28 cellular contexts compared by ENCODE assay signal in genomic region chr19:56084835-56085536, GRCh38. TPM values are rescaled to one million over a fixed set of nuclear protein-coding genes. Genes with fewer than 3 reads are reported as not detected.
A peak's percentile ranks its signal among the peaks of the same experiment; 100 is the strongest.
DNase-seq lines count a peak whose midpoint lies in the region; ATAC-seq, FAIRE-seq and TF ChIP-seq lines count a peak whose summit lies in the region.
"Had no signal": no experiment of that assay in that cellular context is flagged by ENCODE, and none has a peak within 500 bp of the region (broad histone marks: within the 10 kb centered on the region; RNA-seq: fewer than 3 reads in every experiment).

No MANE protein-coding gene starts in this region.

- no peaks in the 10 kb centered on the region for H3K9me3 Mint-ChIP-seq in Calu3 (ENCODE audit: low read depth, unreplicated experiment)
- H3K9me3 Mint-ChIP-seq: activated B cell treated with CpG ODN at 0.5 μM for 24 hours; activated CD4-positive, alpha-beta T cell treated with anti-CD3 and anti-CD28 coated beads, Interleukin-2, amount 10 ng/mL, durations not matched to agents 7 days and 5 days; T-cell had no signal

- H2BK15ac ChIP-seq in neuronal stem cell (ENCODE audit: low read length) (no peak overlapping the region), mesendoderm (replicated peaks; ENCODE audit: low read depth) (no peak overlapping the region)

- no peak overlapping the region for H4K5ac ChIP-seq in mesendoderm (ENCODE audit: low read length)

- in situ Hi-C loops in GM12878 (cut with MboI): loop anchor here (5.0 kb wide), 1 partner anchor 232 kb away; no protein-coding TSS in a partner anchor

- TF ChIP-seq EP300 in GM12878 (IDR thresholded peaks at IDR 0.05; ENCODE audit: borderline replicate concordance in 1 of 2, control insufficient read depth in 1 of 2, low read depth in 2 of 2, low read length in 2 of 2): no peak

- H3K56ac ChIP-seq in mesendoderm (ENCODE audit: low read length): no peak overlapping the region

- FAIRE-seq in GM12878 (lab: Jason Lieb, UNC): no peak
- FAIRE-seq: colon had no signal

- no peak overlapping the region for H2AK5ac ChIP-seq in neuronal stem cell (ENCODE audit: low read depth, low read length)
- no peak overlapping the region for H2AK5ac ChIP-seq in mesendoderm (ENCODE audit: low read length)

- no peak for TF ChIP-seq CTCF in Calu3 (IDR thresholded peaks at IDR 0.05; ENCODE audit: unreplicated experiment)
- no peak for TF ChIP-seq CTCF in GM12878 (IDR thresholded peaks at IDR 0.05 in 2 of 3, conservative IDR thresholded peaks at IDR 0.05 in 1 of 3; ENCODE audit: control insufficient read depth in 2 of 3, extremely low read depth in 1 of 3, insufficient read depth in 1 of 3, low read depth in 3 of 3, low read length in 3 of 3)

- no peak overlapping the region for H3K18ac ChIP-seq in neuronal stem cell (ENCODE audit: low read length)
- H3K18ac ChIP-seq in mesendoderm (ENCODE audit: low read length): no peak overlapping the region

- H3K14ac ChIP-seq in neuronal stem cell (ENCODE audit: low read length): no peak overlapping the region

- H3K4me3 ChIP-seq in H7 (ENCODE audit: insufficient read depth, low read depth, low read length) (no peak overlapping the region), GM12878 (no peak overlapping the region), neuronal stem cell (ENCODE audit: low read length in 2 of 2) (no peak overlapping the region), mesendoderm (ENCODE audit: low read length) (no peak overlapping the region)
- H3K4me3 ChIP-seq: ascending aorta, SJSA1, tibial artery had no signal

- H3K27ac Mint-ChIP-seq in Calu3 (ENCODE audit: unreplicated experiment): peak overlapping the region; percentile 46
- H3K27ac Mint-ChIP-seq: activated B cell treated with CpG ODN at 0.5 μM for 24 hours; activated CD4-positive, alpha-beta T cell treated with anti-CD3 and anti-CD28 coated beads, Interleukin-2, amount 10 ng/mL, durations not matched to agents 7 days and 5 days; T-cell had no signal

- no peak for DNase-seq in Calu3
- peak; percentile 52 for DNase-seq in H7
- no peak for DNase-seq in GM12878 (ENCODE audit: low read depth, low spot score)
- DNase-seq in neuronal stem cell (ENCODE audit: low spot score): no peak
- DNase-seq in germinal center (ENCODE audit: low spot score): no peak
- no peak for DNase-seq in mesendoderm
- DNase-seq: activated B cell treated with CpG ODN at 0.5 μM for 24 hours; activated CD4-positive, alpha-beta T cell treated with anti-CD3 and anti-CD28 coated beads, Interleukin-2, amount 10 ng/mL, durations not matched to agents 7 days and 5 days; activated gamma-delta T cell; C1 segment of cervical spinal cord; COR-L47; DMS79 treated with DMSO at 0.1 percent for 48 hours; effector CD4-positive, alpha-beta T cell; GDM1; left colon; MV-4-11; NCI-H1436 treated with DMSO at 0.1 percent for 48 hours; NCI-H2081 treated with DMSO at 0.1 percent for 48 hours; NCI-H774; right cardiac atrium; RPMI8226; T-cell; tibial artery had no signal

- H3K4ac ChIP-seq in neuronal stem cell (ENCODE audit: low read length) (no peak overlapping the region), mesendoderm (ENCODE audit: low read depth, low read length) (no peak overlapping the region)

- H2BK5ac ChIP-seq in neuronal stem cell (ENCODE audit: low read length) (peak overlapping the region; percentile 16), mesendoderm (ENCODE audit: low read length) (no peak overlapping the region)

- H4K8ac ChIP-seq in neuronal stem cell (ENCODE audit: low read depth, low read length) (no peak overlapping the region), mesendoderm (ENCODE audit: low read depth, low read length) (no peak overlapping the region)

- POLR2A ChIA-PET in GM12878 (lab: Charles Lee): no interaction called here

- no peak overlapping the region for H2AFZ ChIP-seq in GM12878 (ENCODE audit: control insufficient read depth, low read depth, low read length)
- H2AFZ ChIP-seq in neuronal stem cell (ENCODE audit: low read length): no peak overlapping the region
- H2AFZ ChIP-seq: parathyroid adenoma had no signal

- peaks cover 5% of the 10 kb centered on the region for H3K79me1 ChIP-seq in neuronal stem cell (ENCODE audit: low read depth, low read length)
- peaks cover 9% of the 10 kb centered on the region for H3K79me1 ChIP-seq in mesendoderm (ENCODE audit: low read length)

- WGBS in GM12878 (ENCODE audit: insufficient coverage, insufficient replicate concordance, low lambda C conversion rate, missing lambda C conversion rate): 89% methylated on average over 18 of the region's 18 CpGs
- WGBS in neuronal stem cell (ENCODE audit: extremely low coverage in 2 of 2, insufficient read length in 2 of 2, insufficient replicate concordance in 1 of 2), 2 donors: no CpG with 5 or more reads among the region's 18 CpGs
- WGBS in mesendoderm (ENCODE audit: extremely low coverage, insufficient coverage, low lambda C conversion rate): no CpG with 5 or more reads among the region's 18 CpGs

- H3K36me3 ChIP-seq in H7 (replicated peaks; ENCODE audit: control insufficient read depth, insufficient read depth, low read length) (no peaks in the 10 kb centered on the region; the same call in 1 of the 2 replicates), GM12878 (ENCODE audit: control insufficient read depth in 2 of 2, insufficient read depth in 2 of 2, low read length in 1 of 2) (peaks cover 0 to 12% of the 10 kb centered on the region in 2 experiments; a peak in 3 of 4 replicates), neuronal stem cell (replicated peaks in 1 of 2; ENCODE audit: control insufficient read depth in 2 of 2, insufficient read depth in 2 of 2, low read length in 2 of 2) (peaks cover 8 to 31% of the 10 kb centered on the region in 2 donors), mesendoderm (ENCODE audit: control insufficient read depth, insufficient read depth, low read length) (peaks cover 2% of the 10 kb centered on the region)

- intact Hi-C loops in Calu3 (cut with micrococcal nuclease; ENCODE audit: unreplicated experiment) (no loop called here), GM12878 (cut with micrococcal nuclease; ENCODE audit: unreplicated experiment) (no loop called here)

- peaks cover 5% of the 10 kb centered on the region; the same call in 1 of the 2 replicates for H3K4me1 ChIP-seq in GM12878 (ENCODE audit: control insufficient read depth, insufficient read depth, low read length)
- peaks cover 7 to 12% of the 10 kb centered on the region in 2 donors for H3K4me1 ChIP-seq in neuronal stem cell (ENCODE audit: control insufficient read depth in 2 of 2, insufficient read depth in 1 of 2, low read depth in 1 of 2, low read length in 2 of 2)
- peaks cover 3% of the 10 kb centered on the region for H3K4me1 ChIP-seq in mesendoderm (ENCODE audit: control insufficient read depth, low read depth, low read length)
- H3K4me1 ChIP-seq: parathyroid adenoma had no signal

- H3K9me3 ChIP-seq in GM12878 (replicated peaks; ENCODE audit: control insufficient read depth, insufficient read depth, low read length) (no peaks in the 10 kb centered on the region), neuronal stem cell (replicated peaks in 1 of 2; ENCODE audit: control insufficient read depth in 2 of 2, insufficient read depth in 1 of 2, low read depth in 1 of 2, low read length in 2 of 2) (no peaks in the 10 kb centered on the region)
- H3K9me3 ChIP-seq: ascending aorta, SJSA1, tibial artery had no signal

- no peak overlapping the region for H3K4me3 Mint-ChIP-seq in Calu3 (ENCODE audit: low read depth, unreplicated experiment)
- H3K4me3 Mint-ChIP-seq: activated B cell treated with CpG ODN at 0.5 μM for 24 hours; activated CD4-positive, alpha-beta T cell treated with anti-CD3 and anti-CD28 coated beads, Interleukin-2, amount 10 ng/mL, durations not matched to agents 7 days and 5 days; T-cell had no signal

- H3K27me3 ChIP-seq in H7 (ENCODE audit: control insufficient read depth, insufficient read depth, low read length) (no peaks in the 10 kb centered on the region), GM12878 (replicated peaks in 1 of 2; ENCODE audit: control insufficient read depth in 2 of 2, insufficient read depth in 2 of 2, low read length in 1 of 2) (no peaks in the 10 kb centered on the region), neuronal stem cell (ENCODE audit: control insufficient read depth in 3 of 3, insufficient read depth in 3 of 3, low read depth in 1 of 3, low read length in 3 of 3) (no peaks in the 10 kb centered on the region), mesendoderm (ENCODE audit: insufficient read depth, low read length, poor library complexity) (no peaks in the 10 kb centered on the region)
- H3K27me3 ChIP-seq: ascending aorta, SJSA1 had no signal

- H3K79me2 ChIP-seq in GM12878 (ENCODE audit: control insufficient read depth, insufficient read depth, low read length) (no peaks in the 10 kb centered on the region), mesendoderm (ENCODE audit: control insufficient read depth, insufficient read depth, low read length) (peaks cover under 1% of the 10 kb centered on the region)

- H3K27ac ChIP-seq in GM12878 (ENCODE audit: control insufficient read depth, insufficient read depth) (no peak overlapping the region), neuronal stem cell (replicated peaks; ENCODE audit: low read length) (peak overlapping the region; percentile 9), mesendoderm (ENCODE audit: low read depth, low read length) (no peak overlapping the region)
- H3K27ac ChIP-seq: ascending aorta, parathyroid adenoma, SJSA1, tibial artery had no signal

- no peaks in the 10 kb centered on the region for H4K20me1 ChIP-seq in GM12878 (ENCODE audit: control insufficient read depth, insufficient read depth)

- H3K4me2 ChIP-seq in GM12878 (ENCODE audit: control insufficient read depth, insufficient read depth): no peak overlapping the region
- H3K4me2 ChIP-seq in neuronal stem cell (ENCODE audit: insufficient read depth, low read length, poor library complexity, severe bottlenecking): no peak overlapping the region
- no peak overlapping the region for H3K4me2 ChIP-seq in mesendoderm (ENCODE audit: low read length)

- H2BK120ac ChIP-seq in neuronal stem cell (ENCODE audit: low read depth, low read length) (no peak overlapping the region), mesendoderm (ENCODE audit: low read depth, low read length) (no peak overlapping the region)

- ATAC-seq in GM12878 (no peak), GM19324 (IDR thresholded peaks at IDR 0.05; ENCODE audit: low FRiP score, unreplicated experiment) (no peak)
- ATAC-seq: right cardiac atrium, T-cell had no signal

- H3K9ac ChIP-seq in GM12878 (ENCODE audit: control insufficient read depth, insufficient read depth, low read length) (no peak overlapping the region), neuronal stem cell (ENCODE audit: low read depth, low read length, poor library complexity) (peak overlapping the region; percentile 53), mesendoderm (ENCODE audit: low read length) (no peak overlapping the region)
- H3K9ac ChIP-seq: parathyroid adenoma had no signal

- RAD21 ChIA-PET in GM12878 (lab: Charles Lee; ENCODE audit: unreplicated experiment): no interaction called here

- H3K23ac ChIP-seq in neuronal stem cell (ENCODE audit: low read depth, low read length, poor library complexity): no peak overlapping the region
- no peak overlapping the region for H3K23ac ChIP-seq in mesendoderm (ENCODE audit: low read length)

- BruUV-seq in Calu3 (replicated peaks; lab: Mats Ljungman, UMichigan): no TSS peak
- BruUV-seq in GM12878 (replicated peaks; lab: Mats Ljungman, UMichigan): no TSS peak

- CTCF ChIA-PET in Calu3 (lab: Charles Lee): interaction anchor here (0.7 kb wide), 1 partner anchor 22 kb away, joined by 3 read pairs; no protein-coding TSS in a partner anchor
- CTCF ChIA-PET in GM12878 (lab: Yijun Ruan, JAX): no interaction called here

- peak; percentile 57 for TF ChIP-seq POLR2A in GM12878 (IDR thresholded peaks at IDR 0.05; ENCODE audit: low read depth, low read length)

- peaks cover 9% of the 10 kb centered on the region for H3K4me1 Mint-ChIP-seq in Calu3 (ENCODE audit: low read depth, unreplicated experiment)

- TF ChIP-seq RAD21 in GM12878 (IDR thresholded peaks at IDR 0.05; ENCODE audit: insufficient read depth, low read depth, low read length): no peak

- no peaks in the 10 kb centered on the region for H3K27me3 Mint-ChIP-seq in Calu3 (ENCODE audit: unreplicated experiment)
- H3K27me3 Mint-ChIP-seq: activated B cell treated with CpG ODN at 0.5 μM for 24 hours had no signal

- H4K91ac ChIP-seq in neuronal stem cell (ENCODE audit: low read depth, low read length, poor library complexity): no peak overlapping the region

- SMC1A ChIA-PET in GM12878 (lab: Charles Lee; ENCODE audit: uncharacterized antibody, unreplicated experiment): interaction anchor here (0.9 kb wide), 1 partner anchor 57 kb away, joined by 3 read pairs; no protein-coding TSS in a partner anchor

- no peak overlapping the region for H2BK12ac ChIP-seq in neuronal stem cell (ENCODE audit: low read length)

- H3K36me3 Mint-ChIP-seq in Calu3 (ENCODE audit: insufficient read depth, unreplicated experiment): peaks cover 57% of the 10 kb centered on the region

RNA-seq across cellular contexts. Expression of gene ZNF787, which starts 36.1 kb away (rescaled TPM):
- total RNA-seq in Calu3 (2022) (68.5 and 77.3 TPM in 2 replicates), GM12878 (2014; rRNA removed) (20.3 and 25.6 TPM in 2 replicates), GM12878 (2014; rRNA removed; fragmentation: Illumina TruSeq; extraction: Trizol) (6.2 and 7.8 TPM in 2 replicates), GM12878 (2021) (36.7 and 39.9 TPM in 2 replicates)
- total RNA-seq in H7 (2014; rRNA removed; shearing (Covaris generic)): 84.2 and 95.4 TPM in 2 replicates
- total RNA-seq in GM12878 (2013; cell fraction: nucleolus; rRNA removed): 18.7 and 27.6 TPM in 2 replicates
- 14.9 TPM for polyA plus RNA-seq in GM12878 (2011; ENCODE audit: low read depth)
- polyA plus RNA-seq in GM12878 (2011; rRNA removed) (2.4 and 5.4 TPM in 2 replicates), GM12878 (2014; fragmentation: Illumina TruSeq; extraction: Trizol) (0.59 and 2.9 TPM in 2 replicates), GM12878 (2014; fragmentation: Nextera tagmentation; extraction: Ambion mirVana) (under 1 TPM; 0.23 to 0.42 TPM), GM12878 (2014; rRNA removed) (27.0 and 36.3 TPM in 2 replicates), GM12878 (2016; fragmentation: Nextera tagmentation; extraction: Ambion mirVana) (1 to 10 TPM; 2.1 to 2.4 TPM)
- polyA plus RNA-seq in GM12878 (2011; cell fraction: cytosol; rRNA removed): 5.6 and 17.2 TPM in 2 replicates
- 15.5 and 21.2 TPM in 2 replicates for polyA plus RNA-seq in GM12878 (2011; cell fraction: nucleus; rRNA removed)
- polyA plus RNA-seq in GM12878 (2012): 19.2 and 23.8 TPM in 2 replicates
- polyA minus RNA-seq in GM12878 (2011; rRNA and poly(A)+ RNA removed): 2.2 and 9.7 TPM in 2 replicates
- polyA minus RNA-seq in GM12878 (2011; cell fraction: cytosol; rRNA and poly(A)+ RNA removed): 10.3 and 12.4 TPM in 2 replicates
- polyA minus RNA-seq in GM12878 (2011; cell fraction: nucleus; rRNA and poly(A)+ RNA removed): 4.6 and 8.6 TPM in 2 replicates
- polyA plus RNA-seq in neuronal stem cell (2013, experiment 1 of 2): 37.4 TPM
- polyA plus RNA-seq in neuronal stem cell (2013, experiment 2 of 2): 36.2 TPM
- 50.7 TPM for polyA plus RNA-seq in mesendoderm (2013, experiment 1 of 2)
- 51.3 TPM for polyA plus RNA-seq in mesendoderm (2013, experiment 2 of 2)

RNA-seq across cellular contexts. Expression of gene ZNF444, which starts 56.1 kb away (rescaled TPM):
- 78.6 and 79.1 TPM in 2 replicates for total RNA-seq in Calu3 (2022)
- 60.9 and 63.4 TPM in 2 replicates for total RNA-seq in H7 (2014; rRNA removed; shearing (Covaris generic))
- 28.2 and 28.8 TPM in 2 replicates for total RNA-seq in GM12878 (2013; cell fraction: nucleolus; rRNA removed)
- 15.0 and 17.5 TPM in 2 replicates for total RNA-seq in GM12878 (2014; rRNA removed)
- total RNA-seq in GM12878 (2014; rRNA removed; fragmentation: Illumina TruSeq; extraction: Trizol): 2.8 and 3.7 TPM in 2 replicates
- total RNA-seq in GM12878 (2021): 28.2 and 29.1 TPM in 2 replicates
- 5.4 TPM for polyA plus RNA-seq in GM12878 (2011; ENCODE audit: low read depth)
- polyA plus RNA-seq in GM12878 (2011; rRNA removed): 5.3 and 10.8 TPM in 2 replicates
- polyA plus RNA-seq in GM12878 (2011; cell fraction: cytosol; rRNA removed): 14.4 and 19.5 TPM in 2 replicates
- 18.8 and 27.5 TPM in 2 replicates for polyA plus RNA-seq in GM12878 (2011; cell fraction: nucleus; rRNA removed)
- polyA plus RNA-seq in GM12878 (2012): 18.9 and 21.3 TPM in 2 replicates
- polyA plus RNA-seq in GM12878 (2014; fragmentation: Illumina TruSeq; extraction: Trizol): 4.6 and 6.1 TPM in 2 replicates
- under 1 TPM; 0.45 to 0.99 TPM for polyA plus RNA-seq in GM12878 (2014; fragmentation: Nextera tagmentation; extraction: Ambion mirVana)
- polyA plus RNA-seq in GM12878 (2014; rRNA removed): 19.3 and 24.4 TPM in 2 replicates
- polyA plus RNA-seq in GM12878 (2016; fragmentation: Nextera tagmentation; extraction: Ambion mirVana): 10 to 100 TPM; 12.5 to 14.5 TPM
- 3.4 and 5.6 TPM in 2 replicates for polyA minus RNA-seq in GM12878 (2011; rRNA and poly(A)+ RNA removed)
- 5.6 and 9.0 TPM in 2 replicates for polyA minus RNA-seq in GM12878 (2011; cell fraction: cytosol; rRNA and poly(A)+ RNA removed)
- polyA minus RNA-seq in GM12878 (2011; cell fraction: nucleus; rRNA and poly(A)+ RNA removed): 1.6 and 6.8 TPM in 2 replicates
- 37.6 TPM for polyA plus RNA-seq in neuronal stem cell (2013, experiment 1 of 2)
- 37.2 TPM for polyA plus RNA-seq in neuronal stem cell (2013, experiment 2 of 2)
- 19.9 TPM for polyA plus RNA-seq in mesendoderm (2013, experiment 1 of 2)
- polyA plus RNA-seq in mesendoderm (2013, experiment 2 of 2): 20.3 TPM
